27 cellular contexts compared by ENCODE assay signal in the genomic region with DNA sequence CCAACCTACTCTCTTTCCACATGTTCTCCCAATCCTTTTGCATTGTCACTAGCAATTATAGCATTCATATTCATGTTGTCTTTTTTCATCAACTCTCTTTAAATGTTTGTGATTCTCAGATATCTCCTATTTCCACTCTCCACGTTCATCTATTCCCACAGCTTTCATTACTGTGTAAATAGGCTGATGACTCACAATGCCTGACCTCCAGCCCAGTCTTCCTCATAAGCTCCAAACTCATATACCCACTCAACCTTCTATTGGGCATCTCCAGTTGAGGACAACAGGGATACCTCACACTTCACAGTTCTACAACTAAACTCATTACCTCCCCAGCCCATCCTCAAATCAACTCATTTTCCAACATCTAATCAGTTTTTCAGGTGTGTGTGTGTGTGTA.
DNase-seq lines count a peak whose midpoint lies in the region; ATAC-seq, FAIRE-seq and TF ChIP-seq lines count a peak whose summit lies in the region.
"Had no signal": no experiment of that assay in that cellular context is flagged by ENCODE, and none has a peak within 500 bp of the region (broad histone marks: within the 10 kb centered on the region; RNA-seq: fewer than 3 reads in every experiment).

No MANE protein-coding gene starts in this region.

- H3K9ac ChIP-seq in astrocyte (ENCODE audit: low read length) = no peak overlapping the region
- H3K9ac ChIP-seq: BLaER1 treated with 17β-estradiol and CSF1 and Interleukin-3, amounts not matched to agents 10 nM and 100 nM had no signal

- H3K9me3 ChIP-seq in astrocyte (ENCODE audit: insufficient read depth, low read depth, low read length) = no peaks in the 10 kb centered on the region
- H3K9me3 ChIP-seq: BLaER1 treated with 17β-estradiol and CSF1 and Interleukin-3, amounts not matched to agents 10 nM and 100 nM; neutrophil; upper lobe of right lung had no signal

- DNase-seq in AG08395 (ENCODE audit: low spot score) (peak; percentile 55), H4 (ENCODE audit: low spot score) (peak; percentile 21), astrocyte (ENCODE audit: low read depth) (peak; percentile 56), fibroblast of villous mesenchyme (ENCODE audit: low read depth) (peak; percentile 36), germinal center (ENCODE audit: low spot score) (no peak), 8988T (no peak), dorsolateral prefrontal cortex (no peak)
- DNase-seq in activated T-cell treated with anti-CD3 and anti-CD28 coated beads, Interleukin-2, amount 50 U/mL, for 4 hours = no peak
- DNase-seq: activated CD4-positive, alpha-beta T cell treated with anti-CD3 and anti-CD28 coated beads, Interleukin-2, amount 10 ng/mL, durations not matched to agents 7 days and 5 days; Calu3; KBM-7; NCI-H187 treated with DMSO at 0.1 percent for 48 hours; NCI-H226; NCI-H774; OCI-M1; stimulated activated CD8-positive, alpha-beta memory T cell treated with anti-CD3 and anti-CD28 coated beads, Interleukin-4, amount 100 ng/mL, for 48 hours; T-helper 1 cell; upper lobe of right lung had no signal

- H3K4me1 Mint-ChIP-seq in astrocyte (ENCODE audit: low read depth, unreplicated experiment) = peaks cover 13% of the 10 kb centered on the region
- no peaks in the 10 kb centered on the region for H3K4me1 Mint-ChIP-seq in activated T-cell treated with anti-CD3 and anti-CD28 coated beads, Interleukin-2, amount 50 U/mL, for 4 hours (ENCODE audit: low read depth)
- H3K4me1 Mint-ChIP-seq: activated CD4-positive, alpha-beta T cell treated with anti-CD3 and anti-CD28 coated beads, Interleukin-2, amount 10 ng/mL, durations not matched to agents 7 days and 5 days had no signal

- ATAC-seq in activated T-cell treated with anti-CD3 and anti-CD28 coated beads, Interleukin-2, amount 50 U/mL, for 4 hours = no peak
- ATAC-seq: upper lobe of right lung had no signal

- no peaks in the 10 kb centered on the region for H4K20me1 ChIP-seq in astrocyte (ENCODE audit: insufficient read depth, low read length)
- H4K20me1 ChIP-seq: BLaER1 treated with 17β-estradiol and CSF1 and Interleukin-3, amounts not matched to agents 10 nM and 100 nM had no signal

- TF ChIP-seq CTCF in astrocyte (IDR thresholded peaks at IDR 0.05; ENCODE audit: insufficient read depth, low read depth, low read length) = no peak
- no peak for TF ChIP-seq CTCF in fibroblast of villous mesenchyme (IDR thresholded peaks at IDR 0.05; ENCODE audit: insufficient read depth, low read depth, low read length)
- no peak for TF ChIP-seq CTCF in dorsolateral prefrontal cortex (IDR thresholded peaks at IDR 0.05 in 54 of 56, conservative IDR thresholded peaks at IDR 0.05 in 2 of 56; ENCODE audit: low read depth in 1 of 56, partially characterized antibody in 56 of 56)

- H3K4me2 ChIP-seq in astrocyte (ENCODE audit: low read length) = no peak overlapping the region
- H3K4me2 ChIP-seq: BLaER1 treated with 17β-estradiol and CSF1 and Interleukin-3, amounts not matched to agents 10 nM and 100 nM; hepatocyte had no signal

- no peaks in the 10 kb centered on the region for H3K36me3 Mint-ChIP-seq in astrocyte (ENCODE audit: low read depth, unreplicated experiment)
- no peaks in the 10 kb centered on the region for H3K36me3 Mint-ChIP-seq in activated T-cell treated with anti-CD3 and anti-CD28 coated beads, Interleukin-2, amount 50 U/mL, for 4 hours (ENCODE audit: insufficient read depth)

- no peaks in the 10 kb centered on the region for H3K27me3 Mint-ChIP-seq in astrocyte (ENCODE audit: low read depth, unreplicated experiment)
- peaks cover 7% of the 10 kb centered on the region for H3K27me3 Mint-ChIP-seq in activated T-cell treated with anti-CD3 and anti-CD28 coated beads, Interleukin-2, amount 50 U/mL, for 4 hours (ENCODE audit: low read depth)

- H3K4me3 Mint-ChIP-seq in astrocyte (ENCODE audit: unreplicated experiment) = no peak overlapping the region
- H3K4me3 Mint-ChIP-seq in activated T-cell treated with anti-CD3 and anti-CD28 coated beads, Interleukin-2, amount 50 U/mL, for 4 hours = no peak overlapping the region
- H3K4me3 Mint-ChIP-seq: activated CD4-positive, alpha-beta T cell treated with anti-CD3 and anti-CD28 coated beads, Interleukin-2, amount 10 ng/mL, durations not matched to agents 7 days and 5 days had no signal

- H3K4me3 ChIP-seq in astrocyte (ENCODE audit: insufficient read depth, low read depth, low read length) = no peak overlapping the region
- H3K4me3 ChIP-seq in fibroblast of villous mesenchyme (ENCODE audit: low read depth, low read length) = no peak overlapping the region
- H3K4me3 ChIP-seq in dorsolateral prefrontal cortex = no peak overlapping the region
- H3K4me3 ChIP-seq: BLaER1 treated with 17β-estradiol and CSF1 and Interleukin-3, amounts not matched to agents 10 nM and 100 nM; cardiac muscle cell; hepatocyte; lung; upper lobe of right lung had no signal

- no peaks in the 10 kb centered on the region for H3K36me3 ChIP-seq in astrocyte (ENCODE audit: insufficient read depth, low read length)
- H3K36me3 ChIP-seq: BLaER1 treated with 17β-estradiol and CSF1 and Interleukin-3, amounts not matched to agents 10 nM and 100 nM; cardiac muscle cell; neutrophil; upper lobe of right lung had no signal

- no peak for FAIRE-seq in astrocyte (lab: Jason Lieb, UNC)
- FAIRE-seq: A204.1, G401.6, islet of Langerhans had no signal

- H2AFZ ChIP-seq in astrocyte (ENCODE audit: low read depth, low read length) = no peak overlapping the region
- H2AFZ ChIP-seq: hepatocyte had no signal

- intact Hi-C loops in dorsolateral prefrontal cortex (cut with DNase I) = no loop called here

- no peaks in the 10 kb centered on the region for H3K79me2 ChIP-seq in astrocyte (ENCODE audit: insufficient read depth, low read length)
- H3K79me2 ChIP-seq: hepatocyte had no signal

- H3K27ac Mint-ChIP-seq in astrocyte (ENCODE audit: unreplicated experiment) = no peak overlapping the region
- H3K27ac Mint-ChIP-seq: activated CD4-positive, alpha-beta T cell treated with anti-CD3 and anti-CD28 coated beads, Interleukin-2, amount 10 ng/mL, durations not matched to agents 7 days and 5 days; activated T-helper 2 cell treated with anti-CD3 and anti-CD28 coated beads, Interferon-gamma antibody, Interleukin-2, Interleukin-4, amounts not matched to agents 10 μg/mL and 5 μg/mL and 100 μg/mL, durations not matched to agents 14 hours and 24 hours and 36 hours had no signal

- no peaks in the 10 kb centered on the region for H3K9me3 Mint-ChIP-seq in astrocyte (ENCODE audit: unreplicated experiment)
- H3K9me3 Mint-ChIP-seq in activated T-cell treated with anti-CD3 and anti-CD28 coated beads, Interleukin-2, amount 50 U/mL, for 4 hours = no peaks in the 10 kb centered on the region
- H3K9me3 Mint-ChIP-seq: activated CD4-positive, alpha-beta T cell treated with anti-CD3 and anti-CD28 coated beads, Interleukin-2, amount 10 ng/mL, durations not matched to agents 7 days and 5 days; activated T-helper 2 cell treated with anti-CD3 and anti-CD28 coated beads, Interferon-gamma antibody, Interleukin-2, Interleukin-4, amounts not matched to agents 10 μg/mL and 5 μg/mL and 100 μg/mL, durations not matched to agents 14 hours and 24 hours and 36 hours had no signal

- peaks cover 10% of the 10 kb centered on the region for H3K4me1 ChIP-seq in astrocyte (ENCODE audit: insufficient read depth, low read length)

- H3K27me3 ChIP-seq in astrocyte (ENCODE audit: insufficient read depth, low read length) = no peaks in the 10 kb centered on the region
- no peaks in the 10 kb centered on the region for H3K27me3 ChIP-seq in dorsolateral prefrontal cortex
- H3K27me3 ChIP-seq: cardiac muscle cell, hepatocyte, upper lobe of right lung had no signal

- no peak overlapping the region for H3K27ac ChIP-seq in astrocyte (ENCODE audit: low read depth, low read length)
- H3K27ac ChIP-seq in dorsolateral prefrontal cortex = no peak overlapping the region
- H3K27ac ChIP-seq: BLaER1 treated with 17β-estradiol and CSF1 and Interleukin-3, amounts not matched to agents 10 nM and 100 nM; cardiac muscle cell; hepatocyte; neutrophil; upper lobe of right lung had no signal

Comparison
In these comparisons a context has a peak if more than half of its experiments do, and no peak if none do; other contexts are left out.
1. DNase-seq: peak in AG08395 (single experiment), H4 (single experiment), astrocyte (single experiment) and fibroblast of villous mesenchyme (single experiment); none in germinal center (single experiment), 8988T (single experiment), dorsolateral prefrontal cortex (0 of 10) and activated T-cell treated with anti-CD3 and anti-CD28 coated beads, Interleukin-2, amount 50 U/mL, for 4 hours (single experiment).